Comparison of ENCODE assay signal across 8 cellular contexts in the genomic region with DNA sequence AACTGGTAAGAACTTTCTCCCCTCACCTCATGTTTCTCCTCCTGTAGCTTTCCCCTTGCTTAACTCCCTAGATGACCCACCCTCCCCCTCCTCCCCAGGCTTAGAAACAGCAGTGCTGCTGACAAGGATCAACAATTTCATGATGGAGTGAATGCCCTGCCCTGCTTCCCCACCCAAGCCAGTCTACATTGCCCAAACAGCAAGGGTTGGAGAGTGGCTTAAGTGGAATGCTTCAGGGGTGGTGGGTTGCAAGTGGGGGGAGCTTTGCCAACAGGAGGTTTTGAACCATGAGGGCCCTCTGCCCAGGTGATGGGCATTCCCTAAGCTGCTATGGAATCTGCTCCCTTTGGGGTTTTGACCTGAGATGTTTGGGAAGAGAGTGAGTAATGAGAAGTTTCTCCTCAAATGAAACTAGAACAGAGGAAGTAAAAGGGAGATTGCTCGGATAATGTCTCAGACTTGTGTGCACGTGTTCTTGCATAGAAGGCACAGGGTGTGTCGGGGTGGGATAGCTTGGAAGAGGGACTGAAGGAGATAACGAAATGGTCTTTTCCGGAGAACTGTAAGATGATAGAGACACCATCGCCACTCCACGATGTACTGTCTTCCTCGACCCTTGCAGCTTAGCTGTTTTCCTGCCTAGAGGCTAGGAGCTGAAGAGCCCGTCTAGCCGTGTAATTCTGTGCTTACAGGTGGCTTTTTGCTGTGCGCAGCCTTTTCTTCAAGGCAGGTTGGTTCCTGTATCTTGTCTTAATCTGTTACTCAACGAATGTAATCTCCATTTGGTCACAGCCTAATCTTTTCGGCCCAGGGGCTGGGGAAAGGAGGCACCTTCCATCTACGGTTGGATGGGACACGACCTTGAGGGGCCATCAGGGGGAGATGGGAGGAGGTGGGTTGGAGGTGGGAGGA. TPM values are rescaled to one million over a fixed set of nuclear protein-coding genes. Genes with fewer than 3 reads are reported as not detected.
DNase-seq lines count a peak whose midpoint lies in the region; ATAC-seq and TF ChIP-seq lines count a peak whose summit lies in the region.

No MANE protein-coding gene starts in this region.

- no peak for ATAC-seq in stimulated activated effector memory CD8-positive, alpha-beta T cell treated with anti-CD3 and anti-CD28 coated beads, Interleukin-12 subunit alpha, Interleukin-12 subunit beta, amount 100 ng/mL, for 72 hours
- ATAC-seq in HG03469 (IDR thresholded peaks at IDR 0.05; ENCODE audit: unreplicated experiment) (no peak), GM18519 (IDR thresholded peaks at IDR 0.05; ENCODE audit: low FRiP score, unreplicated experiment) (no peak)

- DNase-seq in SIG-M5 treated with dmso at 0.1 percent for 504 hours (lab: John Stamatoyannopoulos, UW; ENCODE audit: unreplicated experiment) (peak; percentile 34), SIG-M5 (lab: John Stamatoyannopoulos, UW) (no peak), fibroblast of pulmonary artery (ENCODE audit: low read depth) (no peak), dermis blood vessel endothelial cell (no peak)
- no peak for DNase-seq in stimulated activated effector memory CD8-positive, alpha-beta T cell treated with anti-CD3 and anti-CD28 coated beads, Interleukin-12 subunit alpha, Interleukin-12 subunit beta, amount 100 ng/mL, for 72 hours (ENCODE audit: low spot score in 2 of 2)

- H3K4me2 ChIP-seq in SU-DHL-6 (ENCODE audit: low read depth, low read length, poor library complexity, severe bottlenecking), result peak overlapping the region; percentile 94

- H2AFZ ChIP-seq in SU-DHL-6 (ENCODE audit: low read depth, low read length, severe bottlenecking), result peak overlapping the region; percentile 55

- H3K9me2 ChIP-seq in SU-DHL-6 (replicated peaks; ENCODE audit: insufficient read depth, low read length), result no peaks in the 10 kb centered on the region

- no peaks in the 10 kb centered on the region for H4K20me1 ChIP-seq in SU-DHL-6 (ENCODE audit: low read depth, low read length)

- H3K79me2 ChIP-seq in SU-DHL-6 (ENCODE audit: insufficient read depth, low read length), result no peaks in the 10 kb centered on the region

- H3K27ac ChIP-seq in SU-DHL-6 (ENCODE audit: low read depth, low read length), result no peak overlapping the region

- no peaks in the 10 kb centered on the region for H3K9me3 Mint-ChIP-seq in stimulated activated effector memory CD8-positive, alpha-beta T cell treated with anti-CD3 and anti-CD28 coated beads, Interleukin-12 subunit alpha, Interleukin-12 subunit beta, amount 100 ng/mL, for 72 hours

- H3K9ac ChIP-seq in SU-DHL-6 (ENCODE audit: low read length), result peak overlapping the region; percentile 70; the same call in 1 of the 2 replicates

- no peaks in the 10 kb centered on the region for H3K27me3 ChIP-seq in SU-DHL-6 (ENCODE audit: low read length)

- peak overlapping the region; percentile 85 for H3K4me3 Mint-ChIP-seq in stimulated activated effector memory CD8-positive, alpha-beta T cell treated with anti-CD3 and anti-CD28 coated beads, Interleukin-12 subunit alpha, Interleukin-12 subunit beta, amount 100 ng/mL, for 72 hours

- H3K4me1 Mint-ChIP-seq in stimulated activated effector memory CD8-positive, alpha-beta T cell treated with anti-CD3 and anti-CD28 coated beads, Interleukin-12 subunit alpha, Interleukin-12 subunit beta, amount 100 ng/mL, for 72 hours, result peaks cover 17% of the 10 kb centered on the region

- H3K4me3 ChIP-seq in SU-DHL-6 (ENCODE audit: insufficient read depth, low read length, poor library complexity, severe bottlenecking) (peak overlapping the region; percentile 44), fibroblast of pulmonary artery (replicated peaks; ENCODE audit: low read depth, low read length) (peak overlapping the region; percentile 77)

- H3K36me3 Mint-ChIP-seq in stimulated activated effector memory CD8-positive, alpha-beta T cell treated with anti-CD3 and anti-CD28 coated beads, Interleukin-12 subunit alpha, Interleukin-12 subunit beta, amount 100 ng/mL, for 72 hours, result peaks cover 6% of the 10 kb centered on the region

- H3F3A ChIP-seq in SU-DHL-6 (ENCODE audit: insufficient read depth), result 0 out of 2 replicates have a peak, but pooled peaks cover 6% of the 10 kb centered on the region

- no peaks in the 10 kb centered on the region for H3K36me3 ChIP-seq in SU-DHL-6 (ENCODE audit: low read length)

- TF ChIP-seq CTCF in SU-DHL-6 (IDR thresholded peaks at IDR 0.05; ENCODE audit: insufficient read depth, low read length, poor library complexity, severe bottlenecking) (no peak), fibroblast of pulmonary artery (IDR thresholded peaks at IDR 0.05; ENCODE audit: low read length, missing control alignments) (no peak)

- no peaks in the 10 kb centered on the region for H3K9me3 ChIP-seq in SU-DHL-6 (ENCODE audit: insufficient read depth, low read length)

- peak overlapping the region; percentile 91 for H3K27ac Mint-ChIP-seq in stimulated activated effector memory CD8-positive, alpha-beta T cell treated with anti-CD3 and anti-CD28 coated beads, Interleukin-12 subunit alpha, Interleukin-12 subunit beta, amount 100 ng/mL, for 72 hours

RNA-seq across cellular contexts. Expression of a gene that starts 10.1 kb away (rescaled TPM):
- 0.17 TPM in 1 of 2 replicates, not detected in the other for total RNA-seq in dermis blood vessel endothelial cell

RNA-seq across cellular contexts. Expression of a gene that starts 11.4 kb away (rescaled TPM):
- total RNA-seq in dermis blood vessel endothelial cell, result 0.88 and 1.7 TPM in 2 replicates
